ENCODE assay signal across 25 cellular contexts in genomic region chr11:117572671-117573070, GRCh38.
"Had no signal": no experiment of that assay in that cellular context is flagged by ENCODE, and none has a peak within 500 bp of the region (broad histone marks: within the 10 kb centered on the region; RNA-seq: fewer than 3 reads in every experiment).

No MANE protein-coding gene starts in this region.

- ATAC-seq: activated naive CD8-positive, alpha-beta T cell treated with anti-CD3 and anti-CD28 coated beads, Interleukin-2, amount 50 U/mL, for 24 hours; esophagus mucosa; foreskin keratinocyte; heart left ventricle; naive thymus-derived CD4-positive, alpha-beta T cell; stimulated activated naive CD8-positive, alpha-beta T cell treated with anti-CD3 and anti-CD28 coated beads, Interleukin-15, Interleukin-2, amounts not matched to agents 100 U/mL and 50 U/mL, for 24 hours had no signal

- DNase-seq: activated CD4-positive, alpha-beta memory T cell treated with anti-CD3 and anti-CD28 coated beads for 36 hours; activated CD4-positive, alpha-beta T cell treated with anti-CD3 and anti-CD28 coated beads, Interleukin-2, amount 10 ng/mL, durations not matched to agents 24 days and 14 days; activated CD4-positive, CD25-positive, alpha-beta regulatory T cell treated with anti-CD3 and anti-CD28 coated beads, Interleukin-2, amount 50 U/mL, for 72 hours; activated CD8-positive, alpha-beta memory T cell treated with anti-CD3 and anti-CD28 coated beads, Interleukin-2, amount 50 U/mL, for 4 hours; activated gamma-delta T cell treated with Interleukin-2 at 50 U/mL for 16 hours; activated naive CD8-positive, alpha-beta T cell treated with anti-CD3 and anti-CD28 coated beads, Interleukin-2, amount 50 U/mL, for 24 hours; activated T-cell treated with anti-CD3 and anti-CD28 coated beads, Interleukin-2, amount 50 U/mL, for 1 hour; amygdala; central memory CD4-positive, alpha-beta T cell; endodermal cell; foreskin keratinocyte; heart left ventricle; midbrain; naive thymus-derived CD4-positive, alpha-beta T cell; retina; stimulated activated CD4-positive, alpha-beta T cell treated with anti-CD3 and anti-CD28 coated beads, Interleukin-12 subunit alpha, Interleukin-12 subunit beta, amount 100 ng/mL, for 4 hours; stimulated activated CD4-positive, alpha-beta T cell treated with anti-CD3 and anti-CD28 coated beads, Interleukin-4, amount 100 ng/mL, for 1 hour; stimulated activated naive CD8-positive, alpha-beta T cell treated with anti-CD3 and anti-CD28 coated beads, Interleukin-15, Interleukin-2, amounts not matched to agents 100 U/mL and 50 U/mL, for 24 hours; T-helper 9 cell had no signal

- H3K27me3 ChIP-seq: foreskin keratinocyte, heart left ventricle, ovary, upper lobe of left lung had no signal

- H3K4me1 ChIP-seq: foreskin keratinocyte, heart left ventricle, prostate gland had no signal

- H3K4me3 ChIP-seq: heart left ventricle, ovary, prostate gland, skin epidermis, upper lobe of left lung had no signal

- H3K27ac ChIP-seq: foreskin keratinocyte, heart left ventricle, ovary, prostate gland, upper lobe of left lung, VCaP had no signal

- H3K36me3 ChIP-seq: heart left ventricle, ovary, prostate gland, upper lobe of left lung had no signal
